1 cellular context compared by ENCODE assay signal in genomic region chr2:135985826-135986393, GRCh38.
TF ChIP-seq lines count a peak whose summit lies in the region.

No MANE protein-coding gene starts in this region.

TF ChIP-seq in IMR-90, 13 proteins besides CTCF, POLR2A, EP300 and RAD21 (continued from another document):
- no peak for TF ChIP-seq USF2 (IDR thresholded peaks at IDR 0.05; ENCODE audit: low read depth, low read length)
- no peak for TF ChIP-seq RFX5 (IDR thresholded peaks at IDR 0.05; ENCODE audit: low read depth, low read length)
- no peak for TF ChIP-seq SMC3 (IDR thresholded peaks at IDR 0.05; ENCODE audit: low read depth, low read length)
- TF ChIP-seq MAFK (IDR thresholded peaks at IDR 0.05; ENCODE audit: low read depth, low read length), result no peak
- TF ChIP-seq RCOR1 (IDR thresholded peaks at IDR 0.05; ENCODE audit: insufficient replicate concordance, low read length), result no peak
- no peak for TF ChIP-seq CEBPB (IDR thresholded peaks at IDR 0.05; ENCODE audit: low read depth, low read length)
- TF ChIP-seq FOS (IDR thresholded peaks at IDR 0.05; ENCODE audit: low read depth, low read length), result no peak
- TF ChIP-seq ELK1 (IDR thresholded peaks at IDR 0.05; ENCODE audit: borderline replicate concordance, low read depth, low read length), result no peak
- TF ChIP-seq NFE2L2 (IDR thresholded peaks at IDR 0.05; ENCODE audit: low read depth, low read length), result no peak
- no peak for TF ChIP-seq MAZ (IDR thresholded peaks at IDR 0.05; ENCODE audit: borderline replicate concordance, low read depth, low read length)
